Comparison of ENCODE assay signal across 1 cellular context in the genomic region with DNA sequence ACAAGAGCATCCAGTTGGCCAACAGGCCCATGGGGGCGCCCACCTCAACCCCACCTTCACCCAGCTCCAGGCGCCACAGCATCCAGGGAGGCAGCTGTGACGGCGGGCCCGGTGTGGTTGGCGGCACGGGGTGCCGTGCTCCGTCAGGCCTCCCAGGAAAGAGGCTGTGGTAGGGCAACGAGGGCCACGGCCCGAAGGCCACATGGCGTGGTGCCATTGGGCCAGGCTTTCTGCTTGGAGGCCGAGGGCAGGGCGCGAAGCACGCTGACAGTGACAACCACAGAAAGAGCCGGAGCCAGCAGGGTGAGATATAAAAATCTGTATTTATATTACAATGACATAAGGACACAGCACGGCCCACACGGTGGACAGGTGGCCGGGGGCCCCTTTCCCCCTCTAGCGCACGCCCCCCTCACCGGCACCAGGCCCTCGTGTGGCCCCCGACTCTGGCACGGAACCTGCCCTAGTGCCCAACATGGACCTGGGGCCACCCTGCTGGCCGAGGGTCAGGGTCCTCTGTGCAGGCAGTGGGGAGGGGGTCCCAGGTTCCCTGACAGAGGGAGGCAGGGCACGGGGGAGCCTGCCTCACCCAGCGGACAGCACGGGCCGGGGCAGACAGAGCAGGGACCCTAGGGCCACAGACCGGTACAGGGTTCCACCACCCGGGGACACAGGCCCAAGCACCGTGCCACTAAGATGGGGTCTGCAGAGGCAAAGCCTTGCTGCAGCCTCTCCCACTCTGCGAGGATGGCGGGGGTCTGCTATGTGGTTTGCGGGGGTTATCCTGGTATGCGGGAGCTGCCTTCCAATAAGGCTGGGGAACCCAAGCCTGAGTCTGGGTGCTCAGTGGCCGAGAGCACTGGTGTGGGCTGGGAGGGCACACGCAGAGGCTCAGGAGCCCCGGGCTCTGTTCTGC.
TF ChIP-seq lines count a peak whose summit lies in the region.

No MANE protein-coding gene starts in this region.

TF ChIP-seq in H1, 55 proteins besides CTCF, POLR2A, EP300 and RAD21 (continued from another document):
- no peak for TF ChIP-seq MAX (IDR thresholded peaks at IDR 0.05)
- TF ChIP-seq PHF8 (conservative IDR thresholded peaks at IDR 0.05; ENCODE audit: low read depth, low read length): no peak
- no peak for TF ChIP-seq YY1 (IDR thresholded peaks at IDR 0.05; ENCODE audit: low read depth, low read length)
- no peak for TF ChIP-seq FOSL1 (IDR thresholded peaks at IDR 0.05; ENCODE audit: insufficient read depth, low read depth, low read length)
- TF ChIP-seq NRF1 (IDR thresholded peaks at IDR 0.05; ENCODE audit: low read depth, low read length): no peak
- TF ChIP-seq SP1 (IDR thresholded peaks at IDR 0.05; ENCODE audit: low read depth, low read length): no peak
- TF ChIP-seq TAF7 (optimal IDR thresholded peaks at IDR 0.05; ENCODE audit: borderline replicate concordance, low read depth, low read length): no peak
- no peak for TF ChIP-seq CTBP2 (IDR thresholded peaks at IDR 0.05; ENCODE audit: borderline replicate concordance, insufficient read depth, insufficient read length, low read length)
- TF ChIP-seq EGR1 (IDR thresholded peaks at IDR 0.05; ENCODE audit: borderline replicate concordance, low read depth, low read length): no peak
- no peak for TF ChIP-seq NANOG (IDR thresholded peaks at IDR 0.05; ENCODE audit: insufficient read depth, low read depth, low read length, poor library complexity, severe bottlenecking)
- no peak for TF ChIP-seq TAF1 (IDR thresholded peaks at IDR 0.05; ENCODE audit: low read depth, low read length)
- TF ChIP-seq, protein P1, sequence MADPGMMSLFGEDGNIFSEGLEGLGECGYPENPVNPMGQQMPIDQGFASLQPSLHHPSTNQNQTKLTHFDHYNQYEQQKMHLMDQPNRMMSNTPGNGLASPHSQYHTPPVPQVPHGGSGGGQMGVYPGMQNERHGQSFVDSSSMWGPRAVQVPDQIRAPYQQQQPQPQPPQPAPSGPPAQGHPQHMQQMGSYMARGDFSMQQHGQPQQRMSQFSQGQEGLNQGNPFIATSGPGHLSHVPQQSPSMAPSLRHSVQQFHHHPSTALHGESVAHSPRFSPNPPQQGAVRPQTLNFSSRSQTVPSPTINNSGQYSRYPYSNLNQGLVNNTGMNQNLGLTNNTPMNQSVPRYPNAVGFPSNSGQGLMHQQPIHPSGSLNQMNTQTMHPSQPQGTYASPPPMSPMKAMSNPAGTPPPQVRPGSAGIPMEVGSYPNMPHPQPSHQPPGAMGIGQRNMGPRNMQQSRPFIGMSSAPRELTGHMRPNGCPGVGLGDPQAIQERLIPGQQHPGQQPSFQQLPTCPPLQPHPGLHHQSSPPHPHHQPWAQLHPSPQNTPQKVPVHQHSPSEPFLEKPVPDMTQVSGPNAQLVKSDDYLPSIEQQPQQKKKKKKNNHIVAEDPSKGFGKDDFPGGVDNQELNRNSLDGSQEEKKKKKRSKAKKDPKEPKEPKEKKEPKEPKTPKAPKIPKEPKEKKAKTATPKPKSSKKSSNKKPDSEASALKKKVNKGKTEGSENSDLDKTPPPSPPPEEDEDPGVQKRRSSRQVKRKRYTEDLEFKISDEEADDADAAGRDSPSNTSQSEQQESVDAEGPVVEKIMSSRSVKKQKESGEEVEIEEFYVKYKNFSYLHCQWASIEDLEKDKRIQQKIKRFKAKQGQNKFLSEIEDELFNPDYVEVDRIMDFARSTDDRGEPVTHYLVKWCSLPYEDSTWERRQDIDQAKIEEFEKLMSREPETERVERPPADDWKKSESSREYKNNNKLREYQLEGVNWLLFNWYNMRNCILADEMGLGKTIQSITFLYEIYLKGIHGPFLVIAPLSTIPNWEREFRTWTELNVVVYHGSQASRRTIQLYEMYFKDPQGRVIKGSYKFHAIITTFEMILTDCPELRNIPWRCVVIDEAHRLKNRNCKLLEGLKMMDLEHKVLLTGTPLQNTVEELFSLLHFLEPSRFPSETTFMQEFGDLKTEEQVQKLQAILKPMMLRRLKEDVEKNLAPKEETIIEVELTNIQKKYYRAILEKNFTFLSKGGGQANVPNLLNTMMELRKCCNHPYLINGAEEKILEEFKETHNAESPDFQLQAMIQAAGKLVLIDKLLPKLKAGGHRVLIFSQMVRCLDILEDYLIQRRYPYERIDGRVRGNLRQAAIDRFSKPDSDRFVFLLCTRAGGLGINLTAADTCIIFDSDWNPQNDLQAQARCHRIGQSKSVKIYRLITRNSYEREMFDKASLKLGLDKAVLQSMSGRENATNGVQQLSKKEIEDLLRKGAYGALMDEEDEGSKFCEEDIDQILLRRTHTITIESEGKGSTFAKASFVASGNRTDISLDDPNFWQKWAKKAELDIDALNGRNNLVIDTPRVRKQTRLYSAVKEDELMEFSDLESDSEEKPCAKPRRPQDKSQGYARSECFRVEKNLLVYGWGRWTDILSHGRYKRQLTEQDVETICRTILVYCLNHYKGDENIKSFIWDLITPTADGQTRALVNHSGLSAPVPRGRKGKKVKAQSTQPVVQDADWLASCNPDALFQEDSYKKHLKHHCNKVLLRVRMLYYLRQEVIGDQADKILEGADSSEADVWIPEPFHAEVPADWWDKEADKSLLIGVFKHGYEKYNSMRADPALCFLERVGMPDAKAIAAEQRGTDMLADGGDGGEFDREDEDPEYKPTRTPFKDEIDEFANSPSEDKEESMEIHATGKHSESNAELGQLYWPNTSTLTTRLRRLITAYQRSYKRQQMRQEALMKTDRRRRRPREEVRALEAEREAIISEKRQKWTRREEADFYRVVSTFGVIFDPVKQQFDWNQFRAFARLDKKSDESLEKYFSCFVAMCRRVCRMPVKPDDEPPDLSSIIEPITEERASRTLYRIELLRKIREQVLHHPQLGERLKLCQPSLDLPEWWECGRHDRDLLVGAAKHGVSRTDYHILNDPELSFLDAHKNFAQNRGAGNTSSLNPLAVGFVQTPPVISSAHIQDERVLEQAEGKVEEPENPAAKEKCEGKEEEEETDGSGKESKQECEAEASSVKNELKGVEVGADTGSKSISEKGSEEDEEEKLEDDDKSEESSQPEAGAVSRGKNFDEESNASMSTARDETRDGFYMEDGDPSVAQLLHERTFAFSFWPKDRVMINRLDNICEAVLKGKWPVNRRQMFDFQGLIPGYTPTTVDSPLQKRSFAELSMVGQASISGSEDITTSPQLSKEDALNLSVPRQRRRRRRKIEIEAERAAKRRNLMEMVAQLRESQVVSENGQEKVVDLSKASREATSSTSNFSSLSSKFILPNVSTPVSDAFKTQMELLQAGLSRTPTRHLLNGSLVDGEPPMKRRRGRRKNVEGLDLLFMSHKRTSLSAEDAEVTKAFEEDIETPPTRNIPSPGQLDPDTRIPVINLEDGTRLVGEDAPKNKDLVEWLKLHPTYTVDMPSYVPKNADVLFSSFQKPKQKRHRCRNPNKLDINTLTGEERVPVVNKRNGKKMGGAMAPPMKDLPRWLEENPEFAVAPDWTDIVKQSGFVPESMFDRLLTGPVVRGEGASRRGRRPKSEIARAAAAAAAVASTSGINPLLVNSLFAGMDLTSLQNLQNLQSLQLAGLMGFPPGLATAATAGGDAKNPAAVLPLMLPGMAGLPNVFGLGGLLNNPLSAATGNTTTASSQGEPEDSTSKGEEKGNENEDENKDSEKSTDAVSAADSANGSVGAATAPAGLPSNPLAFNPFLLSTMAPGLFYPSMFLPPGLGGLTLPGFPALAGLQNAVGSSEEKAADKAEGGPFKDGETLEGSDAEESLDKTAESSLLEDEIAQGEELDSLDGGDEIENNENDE (IDR thresholded peaks at IDR 0.05; ENCODE audit: insufficient replicate concordance, low read length): no peak
- no peak for TF ChIP-seq JUND (IDR thresholded peaks at IDR 0.05; ENCODE audit: low read length)
- TF ChIP-seq HDAC6 (IDR thresholded peaks at IDR 0.05; ENCODE audit: low read depth, low read length): no peak
- TF ChIP-seq TCF12 (IDR thresholded peaks at IDR 0.05; ENCODE audit: low read depth, low read length): no peak
- TF ChIP-seq MAFK (IDR thresholded peaks at IDR 0.05; ENCODE audit: low read depth, low read length): no peak
- TF ChIP-seq SRF (IDR thresholded peaks at IDR 0.05; ENCODE audit: low read depth, low read length): no peak
- TF ChIP-seq CBX8 (IDR thresholded peaks at IDR 0.05; ENCODE audit: borderline replicate concordance, low read depth, low read length): no peak
- no peak for TF ChIP-seq ASH2L (IDR thresholded peaks at IDR 0.05; ENCODE audit: low read length)
